ENCODE assay signal across 1 cellular context in the genomic region with DNA sequence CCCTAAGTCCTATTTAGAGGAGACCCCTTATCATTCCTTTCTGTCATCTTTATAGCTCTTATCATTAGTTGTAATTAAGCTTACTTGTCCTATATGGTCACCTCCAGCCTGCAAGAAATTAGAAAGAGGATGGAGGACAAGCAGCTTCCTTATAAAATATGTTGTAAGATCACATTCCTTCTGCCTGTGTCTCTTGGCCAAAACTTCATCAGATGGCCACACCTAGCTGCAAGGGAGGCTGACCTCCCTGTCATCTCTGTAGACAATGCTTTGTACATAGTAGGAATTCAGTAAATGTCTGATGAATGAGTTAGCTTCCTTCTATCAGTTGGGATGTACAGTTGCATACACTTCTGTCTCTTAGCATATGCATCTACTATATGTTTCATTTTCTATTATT.
TF ChIP-seq lines count a peak whose summit lies in the region.

No MANE protein-coding gene starts in this region.

TF ChIP-seq in HCT116, 20 proteins besides CTCF, POLR2A, EP300 and RAD21 (continued from another document):
- TF ChIP-seq YY1 (IDR thresholded peaks at IDR 0.05; ENCODE audit: extremely low read depth, insufficient replicate concordance, low read depth, low read length) = no peak
- TF ChIP-seq ELF1 (IDR thresholded peaks at IDR 0.05; ENCODE audit: borderline replicate concordance, low read depth) = no peak
- no peak for TF ChIP-seq ATF3 (IDR thresholded peaks at IDR 0.05)
- no peak for TF ChIP-seq CEBPB (IDR thresholded peaks at IDR 0.05; ENCODE audit: low read depth)
- TF ChIP-seq TCF7L2 (IDR thresholded peaks at IDR 0.05; ENCODE audit: borderline replicate concordance, extremely low read depth, insufficient read depth, insufficient read length) = no peak
- TF ChIP-seq EGR1 (IDR thresholded peaks at IDR 0.05; ENCODE audit: low read depth) = no peak
- TF ChIP-seq, protein P1, sequence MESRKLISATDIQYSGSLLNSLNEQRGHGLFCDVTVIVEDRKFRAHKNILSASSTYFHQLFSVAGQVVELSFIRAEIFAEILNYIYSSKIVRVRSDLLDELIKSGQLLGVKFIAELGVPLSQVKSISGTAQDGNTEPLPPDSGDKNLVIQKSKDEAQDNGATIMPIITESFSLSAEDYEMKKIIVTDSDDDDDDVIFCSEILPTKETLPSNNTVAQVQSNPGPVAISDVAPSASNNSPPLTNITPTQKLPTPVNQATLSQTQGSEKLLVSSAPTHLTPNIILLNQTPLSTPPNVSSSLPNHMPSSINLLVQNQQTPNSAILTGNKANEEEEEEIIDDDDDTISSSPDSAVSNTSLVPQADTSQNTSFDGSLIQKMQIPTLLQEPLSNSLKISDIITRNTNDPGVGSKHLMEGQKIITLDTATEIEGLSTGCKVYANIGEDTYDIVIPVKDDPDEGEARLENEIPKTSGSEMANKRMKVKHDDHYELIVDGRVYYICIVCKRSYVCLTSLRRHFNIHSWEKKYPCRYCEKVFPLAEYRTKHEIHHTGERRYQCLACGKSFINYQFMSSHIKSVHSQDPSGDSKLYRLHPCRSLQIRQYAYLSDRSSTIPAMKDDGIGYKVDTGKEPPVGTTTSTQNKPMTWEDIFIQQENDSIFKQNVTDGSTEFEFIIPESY (IDR thresholded peaks at IDR 0.05; ENCODE audit: extremely low read depth, insufficient replicate concordance, low read length) = no peak
- TF ChIP-seq SP1 (IDR thresholded peaks at IDR 0.05; ENCODE audit: low read depth) = no peak
- no peak for TF ChIP-seq ZNF274 (IDR thresholded peaks at IDR 0.05; ENCODE audit: low read depth, low read length)
- no peak for TF ChIP-seq EZH2phosphoT487 (IDR thresholded peaks at IDR 0.05; ENCODE audit: borderline replicate concordance)
- no peak for TF ChIP-seq FOSL1 (IDR thresholded peaks at IDR 0.05; ENCODE audit: low read depth)
- TF ChIP-seq SRF (IDR thresholded peaks at IDR 0.05; ENCODE audit: low read depth) = no peak
TF ChIP-seq in HCT116: peak in this region for 0.
